In genomic region chr7:94374231-94374630, GRCh38 we compare ENCODE assay signal across 9 cellular contexts. TPM values are rescaled to one million over a fixed set of nuclear protein-coding genes. Genes with fewer than 3 reads are reported as not detected.
DNase-seq lines count a peak whose midpoint lies in the region; ATAC-seq and TF ChIP-seq lines count a peak whose summit lies in the region.
"Had no signal": no experiment of that assay in that cellular context is flagged by ENCODE, and none has a peak within 500 bp of the region (broad histone marks: within the 10 kb centered on the region; RNA-seq: fewer than 3 reads in every experiment).

No MANE protein-coding gene starts in this region.

- no peak overlapping the region for H3K27ac Mint-ChIP-seq in activated T-cell treated with anti-CD3 and anti-CD28 coated beads, Interleukin-2, amount 50 U/mL, for 72 hours

- H3K4me3 Mint-ChIP-seq in activated T-cell treated with anti-CD3 and anti-CD28 coated beads, Interleukin-2, amount 50 U/mL, for 72 hours, result no peak overlapping the region

- no peaks in the 10 kb centered on the region for H3K4me1 Mint-ChIP-seq in activated T-cell treated with anti-CD3 and anti-CD28 coated beads, Interleukin-2, amount 50 U/mL, for 72 hours (ENCODE audit: low read depth)

- H3K4me3 ChIP-seq in right cardiac atrium (ENCODE audit: low read length) (peak overlapping the region; percentile 42), dorsolateral prefrontal cortex (no peak overlapping the region)

- intact Hi-C loops in right cardiac atrium (cut with DNase I) (no loop called here), sciatic nerve (cut with DNase I) (loop anchor here (10.0 kb wide), 1 partner anchor 69 kb away; no protein-coding TSS in a partner anchor), dorsolateral prefrontal cortex (cut with DNase I) (no loop called here)

- peak; percentile 94 to 95 for ATAC-seq in right cardiac atrium
- ATAC-seq in sciatic nerve, result peak; percentile 94
- no peak for ATAC-seq in activated T-cell treated with anti-CD3 and anti-CD28 coated beads, Interleukin-2, amount 50 U/mL, for 72 hours (replicated peaks in 1 of 2)

- no peak for TF ChIP-seq CTCF in dorsolateral prefrontal cortex (IDR thresholded peaks at IDR 0.05 in 54 of 56, conservative IDR thresholded peaks at IDR 0.05 in 2 of 56; ENCODE audit: low read depth in 1 of 56, partially characterized antibody in 56 of 56)

- no peaks in the 10 kb centered on the region for H3K36me3 Mint-ChIP-seq in activated T-cell treated with anti-CD3 and anti-CD28 coated beads, Interleukin-2, amount 50 U/mL, for 72 hours (ENCODE audit: insufficient read depth in 2 of 2)

- WGBS in right cardiac atrium, result 11% methylated on average over 2 of the region's 2 CpGs

- no peaks in the 10 kb centered on the region for H3K4me1 ChIP-seq in right cardiac atrium (ENCODE audit: control insufficient read depth, insufficient read depth, low read length)

- H3K27me3 Mint-ChIP-seq in activated T-cell treated with anti-CD3 and anti-CD28 coated beads, Interleukin-2, amount 50 U/mL, for 72 hours (ENCODE audit: low read depth), result peaks cover 8% of the 10 kb centered on the region

- no peaks in the 10 kb centered on the region for H3K9me3 ChIP-seq in right cardiac atrium (ENCODE audit: control insufficient read depth, low read length)

- no peaks in the 10 kb centered on the region for H3K27me3 ChIP-seq in right cardiac atrium (ENCODE audit: control insufficient read depth, insufficient read depth)
- peaks cover 0 to 4% (median 0%) of the 10 kb centered on the region in 45 donors for H3K27me3 ChIP-seq in dorsolateral prefrontal cortex

- peak overlapping the region; percentile 16 for H3K27ac ChIP-seq in angular gyrus (ENCODE audit: low read depth, low read length)
- H3K27ac ChIP-seq in right cardiac atrium (ENCODE audit: low read length), result peak overlapping the region; percentile 78
- peak overlapping the region in 11 of 59 donors; percentile 2 to 78 (median 42) for H3K27ac ChIP-seq in dorsolateral prefrontal cortex

- no peaks in the 10 kb centered on the region for H3K9me3 Mint-ChIP-seq in activated T-cell treated with anti-CD3 and anti-CD28 coated beads, Interleukin-2, amount 50 U/mL, for 72 hours

- DNase-seq in GM04504 (ENCODE audit: low read depth), result peak; percentile 95
- DNase-seq in right cardiac atrium, result peak; percentile 87 to 95 (median 91)
- peak; percentile 91 for DNase-seq in sciatic nerve (ENCODE audit: low spot score)
- no peak for DNase-seq in activated T-cell treated with anti-CD3 and anti-CD28 coated beads, Interleukin-2, amount 50 U/mL, for 72 hours
- DNase-seq in dorsolateral prefrontal cortex, result no peak
- DNase-seq in DMS79 (lab: John Stamatoyannopoulos, UW), result no peak
- DNase-seq in NCI-H146 treated with DMSO at 0.1 percent for 48 hours (lab: John Stamatoyannopoulos, UW; ENCODE audit: unreplicated experiment), result no peak
- DNase-seq: midbrain had no signal

RNA-seq across cellular contexts. Expression of gene COL1A2, which starts 20.5 kb away (rescaled TPM):
- 100 to 1,000 TPM; 127 to 259 (median 202) TPM for total RNA-seq in right cardiac atrium
- 115 TPM for polyA plus RNA-seq in right cardiac atrium
- 443 TPM for total RNA-seq in sciatic nerve
- under 1 TPM; 0.31 to 0.56 TPM for total RNA-seq in activated T-cell treated with anti-CD3 and anti-CD28 coated beads, Interleukin-2, amount 50 U/mL, for 72 hours
- total RNA-seq in dorsolateral prefrontal cortex, result 10 to 100 TPM in 55 of 120 experiments, 1 to 10 TPM in 65; 2.1 to 73.5 (median 9.3) TPM

Comparison
In these comparisons a context has a peak if more than half of its experiments do, and no peak if none do; other contexts are left out.
1. DNase-seq: peak in GM04504 (single experiment), right cardiac atrium (3 of 3) and sciatic nerve (single experiment); none in activated T-cell treated with anti-CD3 and anti-CD28 coated beads, Interleukin-2, amount 50 U/mL, for 72 hours (0 of 2), dorsolateral prefrontal cortex (0 of 10), DMS79 (single experiment) and NCI-H146 treated with DMSO at 0.1 percent for 48 hours (single experiment).
2. ATAC-seq: peak in right cardiac atrium (2 of 2) and sciatic nerve (single experiment); none in activated T-cell treated with anti-CD3 and anti-CD28 coated beads, Interleukin-2, amount 50 U/mL, for 72 hours (0 of 2).